1 cellular context compared by ENCODE assay signal in genomic region chr9:137578518-137579258, GRCh38.
TF ChIP-seq lines count a peak whose summit lies in the region.

DPH7 (minus strand) TSS chr9:137578925; CDS start chr9:137578777, 148 bp downstream.

TF ChIP-seq in HepG2, 621 proteins besides CTCF, POLR2A, EP300 and RAD21 (continued from another document and continues in another):
- TF ChIP-seq DZIP1 (CRISPR knock-in tag; IDR thresholded peaks at IDR 0.05) (peak; percentile 31; the same call in 1 of the 2 replicates), ZBTB44 (CRISPR knock-in tag; IDR thresholded peaks at IDR 0.05) (0 out of 2 replicates have a peak, but pooled peaks have one; percentile 45), MAX (IDR thresholded peaks at IDR 0.05) (peak; percentile 84), SRY (CRISPR knock-in tag; IDR thresholded peaks at IDR 0.05) (peak; percentile 56; the same call in 1 of the 2 replicates), ATF2 (CRISPR knock-in tag; IDR thresholded peaks at IDR 0.05) (peak; percentile 47; the same call in 1 of the 2 replicates), MLX (CRISPR knock-in tag; IDR thresholded peaks at IDR 0.05) (0 out of 2 replicates have a peak, but pooled peaks have one; percentile 19), SAP130 (CRISPR knock-in tag; IDR thresholded peaks at IDR 0.05; ENCODE audit: low read depth) (peak; percentile 96), SALL2 (CRISPR knock-in tag; IDR thresholded peaks at IDR 0.05) (peak; percentile 79; the same call in 1 of the 2 replicates), ZNF180 (CRISPR knock-in tag; IDR thresholded peaks at IDR 0.05; ENCODE audit: borderline replicate concordance, low read depth) (no peak), ZBTB1 (CRISPR knock-in tag; IDR thresholded peaks at IDR 0.05; ENCODE audit: borderline replicate concordance) (no peak; the same call in 1 of the 2 replicates), NR0B2 (CRISPR knock-in tag; IDR thresholded peaks at IDR 0.05) (peak; percentile 58), KDM2A (CRISPR knock-in tag; IDR thresholded peaks at IDR 0.05; ENCODE audit: borderline replicate concordance, low read depth) (peak; percentile 97), BATF2 (CRISPR knock-in tag; IDR thresholded peaks at IDR 0.05) (0 out of 2 replicates have a peak, but pooled peaks have one; percentile 61), ZNF503 (CRISPR knock-in tag; IDR thresholded peaks at IDR 0.05) (0 out of 2 replicates have a peak, but pooled peaks have one; percentile 20), ATF4 (CRISPR knock-in tag; IDR thresholded peaks at IDR 0.05) (peak in 1 of 2 experiments; percentile 61; a peak in 1 of 4 replicates), AHR (CRISPR knock-in tag; IDR thresholded peaks at IDR 0.05) (peak; percentile 23; the same call in 1 of the 2 replicates), YEATS2 (CRISPR knock-in tag; IDR thresholded peaks at IDR 0.05; ENCODE audit: borderline replicate concordance) (peak; percentile 90), HNRNPK (IDR thresholded peaks at IDR 0.05; ENCODE audit: low read depth, low read length, poor library complexity, severe bottlenecking) (peak; percentile 49), ZNF766 (CRISPR knock-in tag; IDR thresholded peaks at IDR 0.05; ENCODE audit: borderline replicate concordance) (peak; percentile 75; the same call in 1 of the 2 replicates), ARID2 (CRISPR knock-in tag; IDR thresholded peaks at IDR 0.05; ENCODE audit: borderline replicate concordance) (0 out of 2 replicates have a peak, but pooled peaks have one; percentile 24), ZBTB33 (CRISPR knock-in tag; IDR thresholded peaks at IDR 0.05) (peak; percentile 64; the same call in 1 of the 2 replicates), SP140L (CRISPR knock-in tag; IDR thresholded peaks at IDR 0.05; ENCODE audit: borderline replicate concordance) (peak; percentile 42; the same call in 1 of the 2 replicates), PITX1 (CRISPR knock-in tag; IDR thresholded peaks at IDR 0.05) (peak; percentile 48; the same call in 1 of the 2 replicates), EED (CRISPR knock-in tag; IDR thresholded peaks at IDR 0.05) (no peak), ZNF572 (CRISPR knock-in tag; IDR thresholded peaks at IDR 0.05) (no peak), ESRRA (CRISPR knock-in tag; IDR thresholded peaks at IDR 0.05; ENCODE audit: low read depth) (peak; percentile 59; the same call in 1 of the 2 replicates), ZFP90 (CRISPR knock-in tag; IDR thresholded peaks at IDR 0.05; ENCODE audit: borderline replicate concordance) (peak; percentile 88), TFDP2 (CRISPR knock-in tag; IDR thresholded peaks at IDR 0.05) (peak; percentile 72), ZNF878 (CRISPR knock-in tag; IDR thresholded peaks at IDR 0.05) (peak; percentile 50; the same call in 1 of the 2 replicates), CHCHD3 (CRISPR knock-in tag; IDR thresholded peaks at IDR 0.05) (no peak), ZSCAN29 (CRISPR knock-in tag; conservative IDR thresholded peaks at IDR 0.05) (peak; percentile 86; the same call in 1 of the 2 replicates), RELA (CRISPR knock-in tag; IDR thresholded peaks at IDR 0.05) (peak; percentile 84; the same call in 1 of the 2 replicates), SP2 (CRISPR knock-in tag; IDR thresholded peaks at IDR 0.05) (peak; percentile 95), ZBTB26 (CRISPR knock-in tag; IDR thresholded peaks at IDR 0.05; ENCODE audit: borderline replicate concordance) (0 out of 2 replicates have a peak, but pooled peaks have one; percentile 14), SAFB2 (CRISPR knock-in tag; IDR thresholded peaks at IDR 0.05; ENCODE audit: borderline replicate concordance, low read depth) (peak; percentile 66; the same call in 1 of the 2 replicates), ZNF674 (CRISPR knock-in tag; IDR thresholded peaks at IDR 0.05; ENCODE audit: low read depth) (peak; percentile 61; the same call in 1 of the 2 replicates), MAZ (IDR thresholded peaks at IDR 0.05; ENCODE audit: borderline replicate concordance, low read depth, low read length) (peak; percentile 88), MAZ (CRISPR knock-in tag; IDR thresholded peaks at IDR 0.05; ENCODE audit: low read depth) (peak; percentile 98), JUN (CRISPR knock-in tag; IDR thresholded peaks at IDR 0.05) (0 out of 2 replicates have a peak, but pooled peaks have one; percentile 27), ZNF589 (CRISPR knock-in tag; conservative IDR thresholded peaks at IDR 0.05) (0 out of 2 replicates have a peak, but pooled peaks have one; percentile 66), FOXA1 (IDR thresholded peaks at IDR 0.05) (no peak), FOXA1 (CRISPR knock-in tag; IDR thresholded peaks at IDR 0.05) (0 out of 2 replicates have a peak, but pooled peaks have one; percentile 12)
